Comparison of ENCODE assay signal across 14 cellular contexts in genomic region chr22:49866134-49866533, GRCh38. TPM values are rescaled to one million over a fixed set of nuclear protein-coding genes. Genes with fewer than 3 reads are reported as not detected.
DNase-seq lines count a peak whose midpoint lies in the region; ATAC-seq and TF ChIP-seq lines count a peak whose summit lies in the region.
"Had no signal": no experiment of that assay in that cellular context is flagged by ENCODE, and none has a peak within 500 bp of the region (broad histone marks: within the 10 kb centered on the region; RNA-seq: fewer than 3 reads in every experiment).

No MANE protein-coding gene starts in this region.

- H3K4me3 ChIP-seq in CD8-positive, alpha-beta memory T cell (ENCODE audit: low read length): no peak overlapping the region
- H3K4me3 ChIP-seq in SU-DHL-6 (ENCODE audit: insufficient read depth, low read length, poor library complexity, severe bottlenecking): no peak overlapping the region
- peak overlapping the region; percentile 2 for H3K4me3 ChIP-seq in endodermal cell (ENCODE audit: low read length)

- H3K36me3 Mint-ChIP-seq in CD4-positive, alpha-beta T cell (ENCODE audit: low read depth): peaks cover 52% of the 10 kb centered on the region
- H3K36me3 Mint-ChIP-seq in CD8-positive, alpha-beta memory T cell: peaks cover 13 to 34% (median 19%) of the 10 kb centered on the region in 3 donors
- peaks cover 61% of the 10 kb centered on the region for H3K36me3 Mint-ChIP-seq in endodermal cell (ENCODE audit: low read depth)

- no peaks in the 10 kb centered on the region for H3K9me2 ChIP-seq in SU-DHL-6 (replicated peaks; ENCODE audit: insufficient read depth, low read length)

- no peaks in the 10 kb centered on the region for H4K20me1 ChIP-seq in SU-DHL-6 (ENCODE audit: low read depth, low read length)

- H3F3A ChIP-seq in SU-DHL-6 (ENCODE audit: insufficient read depth): peaks cover 10% of the 10 kb centered on the region; the same call in 1 of the 2 replicates

- WGBS in endodermal cell (ENCODE audit: insufficient coverage in 1 of 2, insufficient read length in 1 of 2), 2 experiments: 83% methylated on average over 2 of the region's 2 CpGs; no CpG with 5 or more reads in 1 of the 2 experiments

- H3K27me3 ChIP-seq in CD4-positive, alpha-beta T cell (ENCODE audit: control insufficient read depth, insufficient read depth, low read length): no peaks in the 10 kb centered on the region
- H3K27me3 ChIP-seq in CD8-positive, alpha-beta memory T cell (ENCODE audit: insufficient read depth, low read length, poor library complexity, severe bottlenecking): no peaks in the 10 kb centered on the region
- no peaks in the 10 kb centered on the region for H3K27me3 ChIP-seq in SU-DHL-6 (ENCODE audit: low read length)
- H3K27me3 ChIP-seq in endodermal cell (ENCODE audit: control insufficient read depth, insufficient read depth, low read length, poor library complexity, severe bottlenecking): no peaks in the 10 kb centered on the region

- H3K9ac ChIP-seq in SU-DHL-6 (ENCODE audit: low read length): no peak overlapping the region
- H3K9ac ChIP-seq in endodermal cell (ENCODE audit: extremely low read depth, low read length, poor library complexity, severe bottlenecking): no peak overlapping the region

- H3K27ac ChIP-seq in CD4-positive, alpha-beta T cell (ENCODE audit: low read depth, low read length): no peak overlapping the region
- no peak overlapping the region for H3K27ac ChIP-seq in CD8-positive, alpha-beta memory T cell (ENCODE audit: low read depth, low read length)
- peak overlapping the region; percentile 43 for H3K27ac ChIP-seq in SU-DHL-6 (ENCODE audit: low read depth, low read length)
- no peak overlapping the region for H3K27ac ChIP-seq in endodermal cell (ENCODE audit: low read depth, low read length)

- TF ChIP-seq CTCF in CD4-positive, alpha-beta T cell (IDR thresholded peaks at IDR 0.05): no peak
- no peak for TF ChIP-seq CTCF in SU-DHL-6 (IDR thresholded peaks at IDR 0.05; ENCODE audit: insufficient read depth, low read length, poor library complexity, severe bottlenecking)
- TF ChIP-seq CTCF in endodermal cell (conservative IDR thresholded peaks at IDR 0.05): no peak

- peaks cover 84% of the 10 kb centered on the region for H3K4me1 Mint-ChIP-seq in CD4-positive, alpha-beta T cell (ENCODE audit: low read depth)
- peaks cover 65 to 85% (median 78%) of the 10 kb centered on the region in 3 donors for H3K4me1 Mint-ChIP-seq in CD8-positive, alpha-beta memory T cell
- no peaks in the 10 kb centered on the region for H3K4me1 Mint-ChIP-seq in endodermal cell

- H3K4me3 Mint-ChIP-seq in CD4-positive, alpha-beta T cell: no peak overlapping the region
- peak overlapping the region in 2 of 7 donors; percentile 65 to 80 for H3K4me3 Mint-ChIP-seq in CD8-positive, alpha-beta memory T cell
- no peak overlapping the region for H3K4me3 Mint-ChIP-seq in endodermal cell
- H3K4me3 Mint-ChIP-seq: B cell had no signal

- H3K36me3 ChIP-seq in CD8-positive, alpha-beta memory T cell (ENCODE audit: insufficient read depth, low read length): no peaks in the 10 kb centered on the region
- peaks cover 11% of the 10 kb centered on the region; the same call in 1 of the 2 replicates for H3K36me3 ChIP-seq in SU-DHL-6 (ENCODE audit: low read length)
- peaks cover 24% of the 10 kb centered on the region for H3K36me3 ChIP-seq in endodermal cell (ENCODE audit: control insufficient read depth, insufficient read depth, low read length)

- H3K27ac Mint-ChIP-seq in CD4-positive, alpha-beta T cell: peak overlapping the region; percentile 14
- H3K27ac Mint-ChIP-seq in CD8-positive, alpha-beta memory T cell: peak overlapping the region in 6 of 8 donors; percentile 91 to 97 (median 94)
- no peak overlapping the region for H3K27ac Mint-ChIP-seq in endodermal cell

- H3K4me2 ChIP-seq in SU-DHL-6 (ENCODE audit: low read depth, low read length, poor library complexity, severe bottlenecking): peak overlapping the region; percentile 36

- H3K79me2 ChIP-seq in SU-DHL-6 (ENCODE audit: insufficient read depth, low read length): peaks cover 99% of the 10 kb centered on the region

- ATAC-seq in CD4-positive, alpha-beta T cell (ENCODE audit: poor library complexity): no peak

- no peaks in the 10 kb centered on the region for H3K27me3 Mint-ChIP-seq in CD4-positive, alpha-beta T cell
- H3K27me3 Mint-ChIP-seq in CD8-positive, alpha-beta memory T cell: peaks cover 0 to 4% of the 10 kb centered on the region in 2 donors
- no peaks in the 10 kb centered on the region for H3K27me3 Mint-ChIP-seq in endodermal cell (ENCODE audit: insufficient read depth)
- H3K27me3 Mint-ChIP-seq: B cell had no signal

- H3K4me1 ChIP-seq in CD8-positive, alpha-beta memory T cell (ENCODE audit: insufficient read depth, low read length): peaks cover 44% of the 10 kb centered on the region
- H3K4me1 ChIP-seq in endodermal cell (ENCODE audit: control insufficient read depth, insufficient read depth, low read length): no peaks in the 10 kb centered on the region

- CTCF ChIA-PET in CD4-positive, alpha-beta T cell (lab: Charles Lee): interaction anchor here (0.6 kb wide), 1 partner anchor 9 kb away, joined by 3 read pairs; no protein-coding TSS in a partner anchor
- CTCF ChIA-PET in CD8-positive, alpha-beta memory T cell (lab: Charles Lee): no interaction called here

- intact Hi-C loops in CD4-positive, alpha-beta T cell (cut with DNase I, micrococcal nuclease): no loop called here

- DNase-seq in CD4-positive, alpha-beta T cell: no peak
- no peak for DNase-seq in CD8-positive, alpha-beta memory T cell
- DNase-seq in endodermal cell: no peak
- no peak for DNase-seq in NCI-H1092 treated with DMSO at 0.1 percent for 48 hours (lab: John Stamatoyannopoulos, UW)
- DNase-seq in GF-D8 (lab: John Stamatoyannopoulos, UW): no peak
- no peak for DNase-seq in CD1c-positive myeloid dendritic cell (ENCODE audit: extremely low spot score)
- DNase-seq: DMS153; IMR-90; NCI-H1048; NCI-H2227 treated with DMSO at 0.1 percent for 48 hours; NCI-H69; NK-92 treated with Interleukin-12 subunit alpha and Interleukin-12 subunit beta, amount 100 ng/mL, for 24 hours had no signal

- H3K9me3 Mint-ChIP-seq in CD4-positive, alpha-beta T cell: peaks cover 5% of the 10 kb centered on the region
- peaks cover 15 to 27% (median 16%) of the 10 kb centered on the region in 5 donors for H3K9me3 Mint-ChIP-seq in CD8-positive, alpha-beta memory T cell
- H3K9me3 Mint-ChIP-seq in endodermal cell: peaks cover 51% of the 10 kb centered on the region

- H2AFZ ChIP-seq in SU-DHL-6 (ENCODE audit: low read depth, low read length, severe bottlenecking): no peak overlapping the region

- POLR2A ChIA-PET in CD4-positive, alpha-beta T cell (lab: Charles Lee): no interaction called here
- POLR2A ChIA-PET in CD8-positive, alpha-beta memory T cell (lab: Charles Lee): no interaction called here

- H3K9me3 ChIP-seq in CD4-positive, alpha-beta T cell (ENCODE audit: control insufficient read depth, low read length): peaks cover 16% of the 10 kb centered on the region
- H3K9me3 ChIP-seq in CD8-positive, alpha-beta memory T cell (ENCODE audit: low read length): peaks cover 4% of the 10 kb centered on the region
- no peaks in the 10 kb centered on the region for H3K9me3 ChIP-seq in SU-DHL-6 (ENCODE audit: insufficient read depth, low read length)
- peaks cover 42% of the 10 kb centered on the region for H3K9me3 ChIP-seq in endodermal cell (ENCODE audit: control insufficient read depth, low read length)

RNA-seq across cellular contexts. Expression of gene ZBED4, which starts 12.5 kb away (rescaled TPM):
- 10 to 100 TPM; 14.8 to 15.0 TPM for total RNA-seq in CD4-positive, alpha-beta T cell
- total RNA-seq in CD8-positive, alpha-beta memory T cell: 10 to 100 TPM; 24.2 to 24.3 TPM
- 11.1 TPM for polyA plus RNA-seq in CD8-positive, alpha-beta memory T cell
- 10 to 100 TPM; 22.0 to 26.6 TPM for total RNA-seq in endodermal cell
- polyA plus RNA-seq in endodermal cell (2013, experiment 1 of 2): 31.2 TPM
- polyA plus RNA-seq in endodermal cell (2013, experiment 2 of 2): 29.0 TPM

RNA-seq across cellular contexts. Expression of gene BRD1, which starts 38.5 kb away (rescaled TPM):
- 100 to 1,000 TPM; 129 to 130 TPM for total RNA-seq in CD4-positive, alpha-beta T cell
- 10 to 100 TPM; 32.9 to 35.1 TPM for total RNA-seq in CD8-positive, alpha-beta memory T cell
- 4.9 TPM for polyA plus RNA-seq in CD8-positive, alpha-beta memory T cell
- total RNA-seq in endodermal cell: 10 to 100 TPM; 49.5 to 54.9 TPM
- polyA plus RNA-seq in endodermal cell (2013, experiment 1 of 2): 39.8 TPM
- polyA plus RNA-seq in endodermal cell (2013, experiment 2 of 2): 36.7 TPM

RNA-seq across cellular contexts. Expression of gene ALG12, which starts 52.1 kb away (rescaled TPM):
- total RNA-seq in CD4-positive, alpha-beta T cell: 10 to 100 TPM; 13.5 to 14.6 TPM
- 10 to 100 TPM; 21.0 TPM for total RNA-seq in CD8-positive, alpha-beta memory T cell
- polyA plus RNA-seq in CD8-positive, alpha-beta memory T cell: 21.8 TPM
- 10 to 100 TPM; 19.7 to 26.2 TPM for total RNA-seq in endodermal cell
- polyA plus RNA-seq in endodermal cell (2013, experiment 1 of 2): 16.2 TPM
- polyA plus RNA-seq in endodermal cell (2013, experiment 2 of 2): 12.6 TPM

RNA-seq across cellular contexts. Expression of gene CRELD2, which starts 52.3 kb away (rescaled TPM):
- total RNA-seq in CD4-positive, alpha-beta T cell: 10 to 100 TPM; 21.2 to 23.3 TPM
- 10 to 100 TPM; 49.4 to 50.7 TPM for total RNA-seq in CD8-positive, alpha-beta memory T cell
- 53.2 TPM for polyA plus RNA-seq in CD8-positive, alpha-beta memory T cell
- 10 to 100 TPM; 39.8 to 62.9 TPM for total RNA-seq in endodermal cell
- 27.1 TPM for polyA plus RNA-seq in endodermal cell (2013, experiment 1 of 2)
- 27.4 TPM for polyA plus RNA-seq in endodermal cell (2013, experiment 2 of 2)
